Comparison of ENCODE assay signal across 1 cellular context in genomic region chr11:96337541-96338530, GRCh38.
TF ChIP-seq lines count a peak whose summit lies in the region.

No MANE protein-coding gene starts in this region.

TF ChIP-seq in K562, 482 proteins besides CTCF, POLR2A, EP300 and RAD21 (continued from another document):
- no peak for TF ChIP-seq POLR2AphosphoS2 (IDR thresholded peaks at IDR 0.05; ENCODE audit: low read length)
- TF ChIP-seq MLLT1 (IDR thresholded peaks at IDR 0.05) = no peak
- no peak for TF ChIP-seq CREB5 (CRISPR knock-in tag; IDR thresholded peaks at IDR 0.05)
- no peak for TF ChIP-seq TBP (optimal IDR thresholded peaks at IDR 0.05; ENCODE audit: low read depth, low read length)
- peak; percentile 45; the same call in 1 of the 2 replicates for TF ChIP-seq FOSL1 (tag; conservative IDR thresholded peaks at IDR 0.05)
- no peak for TF ChIP-seq PCBP2 (IDR thresholded peaks at IDR 0.05; ENCODE audit: low read depth, low read length, poor library complexity, severe bottlenecking)
- TF ChIP-seq U2AF2 (optimal IDR thresholded peaks at IDR 0.05; ENCODE audit: low read depth, low read length) = no peak
- TF ChIP-seq YBX1 (IDR thresholded peaks at IDR 0.05) = no peak
- peak; percentile 65 for TF ChIP-seq ATF7 (IDR thresholded peaks at IDR 0.05)
- peak; percentile 72; the same call in 1 of the 2 replicates for TF ChIP-seq SMARCA4 (IDR thresholded peaks at IDR 0.05)
- peak in 1 of 2 experiments; percentile 83; a peak in 2 of 4 replicates for TF ChIP-seq RCOR1 (IDR thresholded peaks at IDR 0.05; ENCODE audit: borderline replicate concordance in 1 of 2, low read depth in 2 of 2, low read length in 2 of 2)
- TF ChIP-seq PKNOX1 (IDR thresholded peaks at IDR 0.05) = peak; percentile 90
- no peak for TF ChIP-seq WHSC1 (IDR thresholded peaks at IDR 0.05; ENCODE audit: low read length)
- TF ChIP-seq CBFA2T3 (IDR thresholded peaks at IDR 0.05) = peak; percentile 90
- TF ChIP-seq CHD1 (IDR thresholded peaks at IDR 0.05; ENCODE audit: low read length) = no peak
- no peak for TF ChIP-seq E2F1 (CRISPR knock-in tag; IDR thresholded peaks at IDR 0.05)
- no peak for TF ChIP-seq MNT (conservative IDR thresholded peaks at IDR 0.05)
- no peak for TF ChIP-seq NR1H2 (CRISPR knock-in tag; IDR thresholded peaks at IDR 0.05)
- TF ChIP-seq SNRNP70 (optimal IDR thresholded peaks at IDR 0.05; ENCODE audit: low read depth, low read length) = no peak
- TF ChIP-seq ZNF239 (CRISPR knock-in tag; IDR thresholded peaks at IDR 0.05) = no peak
- TF ChIP-seq ARID1B (IDR thresholded peaks at IDR 0.05) = peak; percentile 84
- no peak for TF ChIP-seq HEY1 (CRISPR knock-in tag; IDR thresholded peaks at IDR 0.05; ENCODE audit: borderline replicate concordance)
- peak; percentile 70; the same call in 1 of the 2 replicates for TF ChIP-seq GTF2E2 (tag; IDR thresholded peaks at IDR 0.05)
- TF ChIP-seq KDM1A (IDR thresholded peaks at IDR 0.05) = no peak; a peak in 1 of 4 replicates
- TF ChIP-seq RBFOX2 (IDR thresholded peaks at IDR 0.05; ENCODE audit: low read depth, low read length) = 0 out of 2 replicates have a peak, but pooled peaks have one; percentile 8
- TF ChIP-seq CCAR2 (IDR thresholded peaks at IDR 0.05; ENCODE audit: low read depth, low read length) = no peak
- no peak for TF ChIP-seq ZC3H8 (IDR thresholded peaks at IDR 0.05)
- peak; percentile 44; the same call in 1 of the 2 replicates for TF ChIP-seq ZEB2 (IDR thresholded peaks at IDR 0.05)
- peak; percentile 17; the same call in 1 of the 2 replicates for TF ChIP-seq CREM (IDR thresholded peaks at IDR 0.05; ENCODE audit: low read depth)
- TF ChIP-seq BHLHE40 (IDR thresholded peaks at IDR 0.05; ENCODE audit: low read length) = no peak
- TF ChIP-seq HDAC2 (IDR thresholded peaks at IDR 0.05) = peak; percentile 6; the same call in 1 of the 2 replicates
- TF ChIP-seq TEAD2 (tag; IDR thresholded peaks at IDR 0.05) = no peak
- TF ChIP-seq SREBF2 (CRISPR knock-in tag; IDR thresholded peaks at IDR 0.05) = no peak
- no peak for TF ChIP-seq SIN3B (IDR thresholded peaks at IDR 0.05; ENCODE audit: low read depth)
- no peak for TF ChIP-seq ZNF277 (CRISPR knock-in tag; IDR thresholded peaks at IDR 0.05; ENCODE audit: borderline replicate concordance)
- no peak for TF ChIP-seq BCL6 (CRISPR knock-in tag; IDR thresholded peaks at IDR 0.05)
- no peak for TF ChIP-seq NFRKB (IDR thresholded peaks at IDR 0.05; ENCODE audit: low read depth)
- no peak for TF ChIP-seq NELFE (IDR thresholded peaks at IDR 0.05; ENCODE audit: insufficient read depth, insufficient read length)
- no peak for TF ChIP-seq CREB3 (tag; conservative IDR thresholded peaks at IDR 0.05; ENCODE audit: low read depth)
- no peak for TF ChIP-seq ZNF512 (tag; IDR thresholded peaks at IDR 0.05)
- TF ChIP-seq TEAD4 (IDR thresholded peaks at IDR 0.05; ENCODE audit: low read length) = peak; percentile 79
- no peak for TF ChIP-seq TEAD4 (CRISPR knock-in tag; IDR thresholded peaks at IDR 0.05; ENCODE audit: borderline replicate concordance)
TF ChIP-seq in K562: peak in this region for 66.
